In the genomic region with DNA sequence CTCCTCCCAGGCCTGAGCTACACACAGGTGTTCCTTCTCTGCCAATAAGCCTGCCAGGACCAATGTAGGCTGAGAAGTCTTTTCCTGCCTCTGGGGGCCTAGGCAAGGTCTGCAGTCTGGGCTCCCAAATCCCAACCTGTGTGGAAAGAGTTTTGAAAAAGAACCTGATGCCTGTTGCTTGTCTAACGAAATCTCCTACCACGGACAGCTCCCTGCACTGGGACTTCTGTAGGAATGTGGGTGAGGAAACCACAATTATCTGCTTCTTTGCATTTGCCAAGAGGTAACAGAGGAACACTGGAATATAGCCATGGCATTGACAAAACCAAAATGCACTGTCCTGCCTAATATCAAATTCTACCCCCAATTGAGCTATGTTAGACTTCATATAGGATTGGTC, we compare ENCODE assay signal across 12 cellular contexts.
DNase-seq lines count a peak whose midpoint lies in the region; ATAC-seq and TF ChIP-seq lines count a peak whose summit lies in the region.
"Had no signal": no experiment of that assay in that cellular context is flagged by ENCODE, and none has a peak within 500 bp of the region (broad histone marks: within the 10 kb centered on the region; RNA-seq: fewer than 3 reads in every experiment).

No MANE protein-coding gene starts in this region.

- H3K4me1 Mint-ChIP-seq in mesothelial cell of epicardium: no peaks in the 10 kb centered on the region

- no peak for ATAC-seq in HG03342 (IDR thresholded peaks at IDR 0.05; ENCODE audit: unreplicated experiment)

- H3K36me3 Mint-ChIP-seq in mesothelial cell of epicardium: no peaks in the 10 kb centered on the region

- DNase-seq in Daoy (ENCODE audit: low read depth) (peak; percentile 73), MG63 (peak; percentile 60), choroid plexus epithelial cell (ENCODE audit: low read depth) (peak; percentile 80), mesothelial cell of epicardium (ENCODE audit: low spot score in 2 of 2, unreplicated experiment in 2 of 2) (peak; percentile 25 to 46), NK-92 (lab: John Stamatoyannopoulos, UW; ENCODE audit: unreplicated experiment) (no peak), DMS153 treated with DMSO at 0.1 percent for 48 hours (lab: John Stamatoyannopoulos, UW; ENCODE audit: unreplicated experiment) (no peak)
- no peak for DNase-seq in stimulated activated CD4-positive, alpha-beta T cell treated with anti-CD3 and anti-CD28 coated beads, Interleukin-15, amount 100 ng/mL, for 24 hours
- DNase-seq: activated naive CD4-positive, alpha-beta T cell treated with Interleukin-2 at 50 U/mL for 16 hours; left ventricle myocardium inferior; NCI-H1930 had no signal

- no peaks in the 10 kb centered on the region for H3K36me3 ChIP-seq in MG63
- H3K36me3 ChIP-seq: left ventricle myocardium inferior had no signal

- no peaks in the 10 kb centered on the region for H3K27me3 ChIP-seq in MG63

- H3K27ac Mint-ChIP-seq in mesothelial cell of epicardium: no peak overlapping the region

- H3K4me3 ChIP-seq in MG63: no peak overlapping the region
- H3K4me3 ChIP-seq in choroid plexus epithelial cell (ENCODE audit: low read depth, low read length): no peak overlapping the region
- H3K4me3 ChIP-seq: left ventricle myocardium inferior, skin epidermis had no signal

- peaks cover 4% of the 10 kb centered on the region for H3K27me3 Mint-ChIP-seq in mesothelial cell of epicardium (ENCODE audit: low read depth)

- H3K9me3 Mint-ChIP-seq in mesothelial cell of epicardium: no peaks in the 10 kb centered on the region

- no peaks in the 10 kb centered on the region for H3K9me3 ChIP-seq in MG63
- H3K9me3 ChIP-seq: left ventricle myocardium inferior had no signal

- TF ChIP-seq CTCF in choroid plexus epithelial cell (conservative IDR thresholded peaks at IDR 0.05; ENCODE audit: low read depth, low read length) (no peak), mesothelial cell of epicardium (IDR thresholded peaks at IDR 0.05; ENCODE audit: unreplicated experiment) (no peak)

- H3K4me3 Mint-ChIP-seq in mesothelial cell of epicardium: no peak overlapping the region

Comparison
In these comparisons a context has a peak if more than half of its experiments do, and no peak if none do; other contexts are left out.
1. DNase-seq: peak in Daoy (single experiment), MG63 (single experiment), choroid plexus epithelial cell (single experiment) and mesothelial cell of epicardium (2 of 2); none in stimulated activated CD4-positive, alpha-beta T cell treated with anti-CD3 and anti-CD28 coated beads, Interleukin-15, amount 100 ng/mL, for 24 hours (single experiment), NK-92 (single experiment) and DMS153 treated with DMSO at 0.1 percent for 48 hours (single experiment).